ENCODE assay signal across 1 cellular context in the genomic region with DNA sequence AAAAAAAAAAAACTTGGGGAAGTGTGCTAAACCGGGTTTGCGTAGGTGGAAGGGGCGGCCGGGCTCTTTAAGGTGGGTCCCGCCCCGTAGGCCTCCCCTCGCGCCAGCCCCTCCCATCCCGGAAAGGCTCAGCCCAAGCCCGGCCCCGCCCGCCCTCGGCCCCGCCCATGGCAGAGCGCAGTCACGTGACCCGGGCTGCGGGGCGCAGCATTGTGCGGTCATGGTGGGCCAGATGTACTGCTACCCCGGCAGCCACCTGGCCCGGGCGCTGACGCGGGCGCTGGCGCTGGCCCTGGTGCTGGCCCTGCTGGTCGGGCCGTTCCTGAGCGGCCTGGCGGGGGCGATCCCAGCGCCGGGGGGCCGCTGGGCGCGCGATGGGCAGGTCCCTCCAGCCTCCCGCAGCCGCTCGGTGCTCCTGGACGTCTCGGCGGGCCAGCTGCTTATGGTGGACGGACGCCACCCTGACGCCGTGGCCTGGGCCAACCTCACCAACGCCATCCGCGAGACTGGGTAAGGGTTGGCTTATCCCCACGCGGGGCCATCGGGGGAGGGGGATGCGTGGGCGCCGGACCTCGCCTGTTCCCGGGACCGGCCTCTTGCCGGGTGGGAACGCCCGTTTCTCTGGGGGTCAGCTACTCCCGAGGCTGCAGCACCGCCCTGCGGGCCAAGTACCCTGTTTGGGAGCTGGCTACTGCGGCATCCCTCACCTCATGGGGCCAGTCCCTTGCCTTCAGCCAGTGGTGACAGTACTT.
TF ChIP-seq lines count a peak whose summit lies in the region.

A gene with protein sequence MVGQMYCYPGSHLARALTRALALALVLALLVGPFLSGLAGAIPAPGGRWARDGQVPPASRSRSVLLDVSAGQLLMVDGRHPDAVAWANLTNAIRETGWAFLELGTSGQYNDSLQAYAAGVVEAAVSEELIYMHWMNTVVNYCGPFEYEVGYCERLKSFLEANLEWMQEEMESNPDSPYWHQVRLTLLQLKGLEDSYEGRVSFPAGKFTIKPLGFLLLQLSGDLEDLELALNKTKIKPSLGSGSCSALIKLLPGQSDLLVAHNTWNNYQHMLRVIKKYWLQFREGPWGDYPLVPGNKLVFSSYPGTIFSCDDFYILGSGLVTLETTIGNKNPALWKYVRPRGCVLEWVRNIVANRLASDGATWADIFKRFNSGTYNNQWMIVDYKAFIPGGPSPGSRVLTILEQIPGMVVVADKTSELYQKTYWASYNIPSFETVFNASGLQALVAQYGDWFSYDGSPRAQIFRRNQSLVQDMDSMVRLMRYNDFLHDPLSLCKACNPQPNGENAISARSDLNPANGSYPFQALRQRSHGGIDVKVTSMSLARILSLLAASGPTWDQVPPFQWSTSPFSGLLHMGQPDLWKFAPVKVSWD (plus strand): TSS at position 207 of the 752 bp plus-strand sequence. CDS start 14 bp downstream, at position 221.

TF ChIP-seq in K562, 482 proteins besides CTCF, POLR2A, EP300 and RAD21 (continued from another document and continues in another):
- TF ChIP-seq, protein P1, sequence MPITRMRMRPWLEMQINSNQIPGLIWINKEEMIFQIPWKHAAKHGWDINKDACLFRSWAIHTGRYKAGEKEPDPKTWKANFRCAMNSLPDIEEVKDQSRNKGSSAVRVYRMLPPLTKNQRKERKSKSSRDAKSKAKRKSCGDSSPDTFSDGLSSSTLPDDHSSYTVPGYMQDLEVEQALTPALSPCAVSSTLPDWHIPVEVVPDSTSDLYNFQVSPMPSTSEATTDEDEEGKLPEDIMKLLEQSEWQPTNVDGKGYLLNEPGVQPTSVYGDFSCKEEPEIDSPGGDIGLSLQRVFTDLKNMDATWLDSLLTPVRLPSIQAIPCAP (CRISPR knock-in tag; IDR thresholded peaks at IDR 0.05; ENCODE audit: borderline replicate concordance): no peak
- TF ChIP-seq ELF4 (CRISPR knock-in tag; IDR thresholded peaks at IDR 0.05) (no peak), FOXA1 (IDR thresholded peaks at IDR 0.05; ENCODE audit: borderline replicate concordance) (no peak), ZFP36 (IDR thresholded peaks at IDR 0.05; ENCODE audit: low read depth, low read length, partially characterized antibody) (no peak), SAFB (IDR thresholded peaks at IDR 0.05; ENCODE audit: borderline replicate concordance, low read depth, low read length) (no peak), ZC3H11A (IDR thresholded peaks at IDR 0.05; ENCODE audit: low read depth, low read length) (no peak), MITF (IDR thresholded peaks at IDR 0.05) (peak; percentile 71; the same call in 1 of the 2 replicates), RCOR1 (IDR thresholded peaks at IDR 0.05; ENCODE audit: borderline replicate concordance in 1 of 2, low read depth in 2 of 2, low read length in 2 of 2) (no peak), ZNF316 (IDR thresholded peaks at IDR 0.05) (no peak), SMARCE1 (IDR thresholded peaks at IDR 0.05) (no peak), FOXK1 (CRISPR knock-in tag; IDR thresholded peaks at IDR 0.05; ENCODE audit: borderline replicate concordance) (no peak), TEAD4 (IDR thresholded peaks at IDR 0.05; ENCODE audit: low read length) (no peak), TEAD4 (CRISPR knock-in tag; IDR thresholded peaks at IDR 0.05; ENCODE audit: borderline replicate concordance) (peak; percentile 66; the same call in 1 of the 2 replicates), POLR3G (IDR thresholded peaks at IDR 0.05; ENCODE audit: extremely low read depth, insufficient read length, insufficient replicate concordance) (no peak), RAD51 (IDR thresholded peaks at IDR 0.05; ENCODE audit: borderline replicate concordance, low read depth) (peak; percentile 98), MYC (IDR thresholded peaks at IDR 0.05; ENCODE audit: low read depth, low read length) (peak; percentile 43; the same call in 1 of the 2 replicates), MYC (CRISPR knock-in tag; IDR thresholded peaks at IDR 0.05; ENCODE audit: borderline replicate concordance, low read depth) (no peak), ETS2 (tag; IDR thresholded peaks at IDR 0.05; ENCODE audit: borderline replicate concordance, poor library complexity, severe bottlenecking) (no peak), ESRRB (CRISPR knock-in tag; IDR thresholded peaks at IDR 0.05; ENCODE audit: borderline replicate concordance) (no peak), SMAD3 (CRISPR knock-in tag; conservative IDR thresholded peaks at IDR 0.05) (no peak), SNIP1 (IDR thresholded peaks at IDR 0.05; ENCODE audit: low read depth) (no peak), CSDE1 (IDR thresholded peaks at IDR 0.05) (no peak), NELFE (IDR thresholded peaks at IDR 0.05; ENCODE audit: insufficient read depth, insufficient read length) (no peak), NR2C2 (CRISPR knock-in tag; IDR thresholded peaks at IDR 0.05) (no peak), NR2C2 (tag; IDR thresholded peaks at IDR 0.05) (no peak; the same call in 1 of the 2 replicates), FOXM1 (IDR thresholded peaks at IDR 0.05; ENCODE audit: low read depth) (peak; percentile 58; the same call in 1 of the 2 replicates), FOXM1 (CRISPR knock-in tag; IDR thresholded peaks at IDR 0.05; ENCODE audit: low read depth) (peak; percentile 53), HDAC1 (IDR thresholded peaks at IDR 0.05) (peak in 1 of 2 experiments; percentile 43; a peak in 1 of 4 replicates), NR3C1 (CRISPR knock-in tag; IDR thresholded peaks at IDR 0.05) (no peak), PTBP1 (IDR thresholded peaks at IDR 0.05; ENCODE audit: low read depth, low read length) (no peak), IRF2 (CRISPR knock-in tag; IDR thresholded peaks at IDR 0.05) (0 out of 2 replicates have a peak, but pooled peaks have one; percentile 31), EZH2 (IDR thresholded peaks at IDR 0.05; ENCODE audit: borderline replicate concordance, low read depth, low read length) (no peak), ZNF174 (CRISPR knock-in tag; IDR thresholded peaks at IDR 0.05) (no peak), LEF1 (IDR thresholded peaks at IDR 0.05) (no peak), ZBTB43 (CRISPR knock-in tag; IDR thresholded peaks at IDR 0.05) (no peak), TAF1 (IDR thresholded peaks at IDR 0.05; ENCODE audit: control insufficient read depth, extremely low read depth, insufficient read depth, low read length, severe bottlenecking) (no peak), STAG1 (CRISPR knock-in tag; IDR thresholded peaks at IDR 0.05; ENCODE audit: borderline replicate concordance) (no peak), TRIM25 (IDR thresholded peaks at IDR 0.05; ENCODE audit: borderline replicate concordance) (no peak), HINFP (tag; conservative IDR thresholded peaks at IDR 0.05; ENCODE audit: low read depth) (no peak), THRA (IDR thresholded peaks at IDR 0.05) (no peak), NFYB (IDR thresholded peaks at IDR 0.05; ENCODE audit: extremely low read depth, insufficient read length) (no peak)
- TF ChIP-seq, protein P2, sequence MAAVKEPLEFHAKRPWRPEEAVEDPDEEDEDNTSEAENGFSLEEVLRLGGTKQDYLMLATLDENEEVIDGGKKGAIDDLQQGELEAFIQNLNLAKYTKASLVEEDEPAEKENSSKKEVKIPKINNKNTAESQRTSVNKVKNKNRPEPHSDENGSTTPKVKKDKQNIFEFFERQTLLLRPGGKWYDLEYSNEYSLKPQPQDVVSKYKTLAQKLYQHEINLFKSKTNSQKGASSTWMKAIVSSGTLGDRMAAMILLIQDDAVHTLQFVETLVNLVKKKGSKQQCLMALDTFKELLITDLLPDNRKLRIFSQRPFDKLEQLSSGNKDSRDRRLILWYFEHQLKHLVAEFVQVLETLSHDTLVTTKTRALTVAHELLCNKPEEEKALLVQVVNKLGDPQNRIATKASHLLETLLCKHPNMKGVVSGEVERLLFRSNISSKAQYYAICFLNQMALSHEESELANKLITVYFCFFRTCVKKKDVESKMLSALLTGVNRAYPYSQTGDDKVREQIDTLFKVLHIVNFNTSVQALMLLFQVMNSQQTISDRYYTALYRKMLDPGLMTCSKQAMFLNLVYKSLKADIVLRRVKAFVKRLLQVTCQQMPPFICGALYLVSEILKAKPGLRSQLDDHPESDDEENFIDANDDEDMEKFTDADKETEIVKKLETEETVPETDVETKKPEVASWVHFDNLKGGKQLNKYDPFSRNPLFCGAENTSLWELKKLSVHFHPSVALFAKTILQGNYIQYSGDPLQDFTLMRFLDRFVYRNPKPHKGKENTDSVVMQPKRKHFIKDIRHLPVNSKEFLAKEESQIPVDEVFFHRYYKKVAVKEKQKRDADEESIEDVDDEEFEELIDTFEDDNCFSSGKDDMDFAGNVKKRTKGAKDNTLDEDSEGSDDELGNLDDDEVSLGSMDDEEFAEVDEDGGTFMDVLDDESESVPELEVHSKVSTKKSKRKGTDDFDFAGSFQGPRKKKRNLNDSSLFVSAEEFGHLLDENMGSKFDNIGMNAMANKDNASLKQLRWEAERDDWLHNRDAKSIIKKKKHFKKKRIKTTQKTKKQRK (IDR thresholded peaks at IDR 0.05; ENCODE audit: borderline replicate concordance, low read depth, low read length): no peak
- TF ChIP-seq, protein P3, sequence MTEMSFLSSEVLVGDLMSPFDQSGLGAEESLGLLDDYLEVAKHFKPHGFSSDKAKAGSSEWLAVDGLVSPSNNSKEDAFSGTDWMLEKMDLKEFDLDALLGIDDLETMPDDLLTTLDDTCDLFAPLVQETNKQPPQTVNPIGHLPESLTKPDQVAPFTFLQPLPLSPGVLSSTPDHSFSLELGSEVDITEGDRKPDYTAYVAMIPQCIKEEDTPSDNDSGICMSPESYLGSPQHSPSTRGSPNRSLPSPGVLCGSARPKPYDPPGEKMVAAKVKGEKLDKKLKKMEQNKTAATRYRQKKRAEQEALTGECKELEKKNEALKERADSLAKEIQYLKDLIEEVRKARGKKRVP (CRISPR knock-in tag; IDR thresholded peaks at IDR 0.05): no peak
- TF ChIP-seq, protein P4, sequence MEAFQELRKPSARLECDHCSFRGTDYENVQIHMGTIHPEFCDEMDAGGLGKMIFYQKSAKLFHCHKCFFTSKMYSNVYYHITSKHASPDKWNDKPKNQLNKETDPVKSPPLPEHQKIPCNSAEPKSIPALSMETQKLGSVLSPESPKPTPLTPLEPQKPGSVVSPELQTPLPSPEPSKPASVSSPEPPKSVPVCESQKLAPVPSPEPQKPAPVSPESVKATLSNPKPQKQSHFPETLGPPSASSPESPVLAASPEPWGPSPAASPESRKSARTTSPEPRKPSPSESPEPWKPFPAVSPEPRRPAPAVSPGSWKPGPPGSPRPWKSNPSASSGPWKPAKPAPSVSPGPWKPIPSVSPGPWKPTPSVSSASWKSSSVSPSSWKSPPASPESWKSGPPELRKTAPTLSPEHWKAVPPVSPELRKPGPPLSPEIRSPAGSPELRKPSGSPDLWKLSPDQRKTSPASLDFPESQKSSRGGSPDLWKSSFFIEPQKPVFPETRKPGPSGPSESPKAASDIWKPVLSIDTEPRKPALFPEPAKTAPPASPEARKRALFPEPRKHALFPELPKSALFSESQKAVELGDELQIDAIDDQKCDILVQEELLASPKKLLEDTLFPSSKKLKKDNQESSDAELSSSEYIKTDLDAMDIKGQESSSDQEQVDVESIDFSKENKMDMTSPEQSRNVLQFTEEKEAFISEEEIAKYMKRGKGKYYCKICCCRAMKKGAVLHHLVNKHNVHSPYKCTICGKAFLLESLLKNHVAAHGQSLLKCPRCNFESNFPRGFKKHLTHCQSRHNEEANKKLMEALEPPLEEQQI (IDR thresholded peaks at IDR 0.05): no peak
